In the genomic region with DNA sequence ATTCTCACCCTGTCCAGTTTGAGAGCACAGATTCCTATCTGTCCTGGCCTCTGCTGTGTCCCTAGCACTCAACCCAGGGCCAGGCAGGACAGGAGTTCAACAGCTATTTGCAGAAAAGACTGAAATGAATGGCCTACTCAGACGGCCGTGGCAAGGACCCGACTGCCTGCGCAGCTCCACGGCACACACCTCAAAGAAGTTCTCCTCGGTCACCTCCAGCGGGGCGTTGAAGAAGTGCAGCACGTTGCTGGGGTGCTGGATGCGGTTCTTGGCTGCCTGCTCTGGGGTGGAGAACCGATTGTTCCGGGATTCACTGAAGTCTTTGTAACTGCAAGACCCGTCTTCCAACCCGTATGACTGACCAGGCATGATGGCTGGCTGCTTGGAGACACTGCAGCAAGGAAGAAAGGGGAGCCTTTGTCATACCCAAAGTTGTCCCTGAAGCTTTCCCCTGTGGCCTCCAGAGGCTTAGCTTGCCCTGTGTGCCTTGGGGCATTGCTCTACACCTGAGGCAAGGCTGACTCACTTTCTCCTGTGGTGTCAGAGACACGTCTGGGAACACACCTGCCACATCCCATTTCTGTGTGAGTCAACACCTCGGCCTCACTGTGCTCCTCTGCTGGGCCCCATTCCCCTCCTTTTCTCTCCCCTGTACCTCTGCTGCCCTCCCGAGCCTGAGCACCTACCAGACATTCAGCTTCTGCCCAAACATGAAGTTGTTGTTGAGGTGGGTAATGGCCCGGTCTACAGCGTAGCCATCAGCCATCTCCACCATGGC, we compare ENCODE assay signal across 9 cellular contexts. TPM values are rescaled to one million over a fixed set of nuclear protein-coding genes. Genes with fewer than 3 reads are reported as not detected.
DNase-seq lines count a peak whose midpoint lies in the region; TF ChIP-seq lines count a peak whose summit lies in the region.
"Had no signal": no experiment of that assay in that cellular context is flagged by ENCODE, and none has a peak within 500 bp of the region (broad histone marks: within the 10 kb centered on the region; RNA-seq: fewer than 3 reads in every experiment).

No MANE protein-coding gene starts in this region.

- peaks cover 7% of the 10 kb centered on the region for H3K36me3 ChIP-seq in kidney epithelial cell (ENCODE audit: control insufficient read depth, insufficient read depth, low read length)

- no peak overlapping the region for H3K4me3 ChIP-seq in kidney epithelial cell (ENCODE audit: low read depth, low read length)

- no peaks in the 10 kb centered on the region for H3K27me3 ChIP-seq in kidney epithelial cell (ENCODE audit: control insufficient read depth, insufficient read depth, low read length)

- peak; percentile 21 for TF ChIP-seq CTCF in kidney epithelial cell (IDR thresholded peaks at IDR 0.05; ENCODE audit: insufficient read depth, low read length, poor library complexity, severe bottlenecking)

- peak; percentile 8 for DNase-seq in HuH-7 (ENCODE audit: low spot score)
- peak; percentile 47 for DNase-seq in activated T-cell treated with anti-CD3 and anti-CD28 coated beads for 4 hours
- DNase-seq in kidney epithelial cell (ENCODE audit: low read depth), result peak; percentile 61
- peak in 2 of 3 experiments; percentile 44 to 53 for DNase-seq in stimulated activated CD4-positive, alpha-beta T cell treated with anti-CD3 and anti-CD28 coated beads, TNF-alpha, amount 100 ng/mL, for 4 hours (ENCODE audit: low read depth in 3 of 3)
- no peak for DNase-seq in NCI-H146 (lab: John Stamatoyannopoulos, UW)
- DNase-seq in central memory CD4-positive, alpha-beta T cell, result no peak
- DNase-seq in NCI-H82 (lab: John Stamatoyannopoulos, UW), result no peak
- no peak for DNase-seq in activated gamma-delta T cell (lab: John Stamatoyannopoulos, UW)

RNA-seq across cellular contexts. Expression of gene ECH1, which starts 6.8 kb away (rescaled TPM):
- total RNA-seq in kidney epithelial cell, result 48.1 and 49.8 TPM in 2 replicates

RNA-seq across cellular contexts. Expression of gene HNRNPL, which starts 11.4 kb away (rescaled TPM):
- 192 and 200 TPM in 2 replicates for total RNA-seq in kidney epithelial cell

RNA-seq across cellular contexts. Expression of gene LGALS4, which starts 25.7 kb away (rescaled TPM):
- not detected in 2 replicates for total RNA-seq in kidney epithelial cell

RNA-seq across cellular contexts. Expression of gene RINL, which starts 39.7 kb away (rescaled TPM):
- total RNA-seq in kidney epithelial cell, result 21.0 and 21.6 TPM in 2 replicates

RNA-seq across cellular contexts. Expression of gene LGALS7B, which starts 49.4 kb away (rescaled TPM):
- total RNA-seq in kidney epithelial cell, result not detected in 2 replicates
- total RNA-seq: HT1080 had no signal

Comparison
In these comparisons a context has a peak if more than half of its experiments do, and no peak if none do; other contexts are left out.
1. DNase-seq: peak in HuH-7 (single experiment), activated T-cell treated with anti-CD3 and anti-CD28 coated beads for 4 hours (single experiment), kidney epithelial cell (single experiment) and stimulated activated CD4-positive, alpha-beta T cell treated with anti-CD3 and anti-CD28 coated beads, TNF-alpha, amount 100 ng/mL, for 4 hours (2 of 3); none in NCI-H146 (single experiment), central memory CD4-positive, alpha-beta T cell (single experiment), NCI-H82 (single experiment) and activated gamma-delta T cell (single experiment).